ENCODE assay signal across 8 cellular contexts in the genomic region with DNA sequence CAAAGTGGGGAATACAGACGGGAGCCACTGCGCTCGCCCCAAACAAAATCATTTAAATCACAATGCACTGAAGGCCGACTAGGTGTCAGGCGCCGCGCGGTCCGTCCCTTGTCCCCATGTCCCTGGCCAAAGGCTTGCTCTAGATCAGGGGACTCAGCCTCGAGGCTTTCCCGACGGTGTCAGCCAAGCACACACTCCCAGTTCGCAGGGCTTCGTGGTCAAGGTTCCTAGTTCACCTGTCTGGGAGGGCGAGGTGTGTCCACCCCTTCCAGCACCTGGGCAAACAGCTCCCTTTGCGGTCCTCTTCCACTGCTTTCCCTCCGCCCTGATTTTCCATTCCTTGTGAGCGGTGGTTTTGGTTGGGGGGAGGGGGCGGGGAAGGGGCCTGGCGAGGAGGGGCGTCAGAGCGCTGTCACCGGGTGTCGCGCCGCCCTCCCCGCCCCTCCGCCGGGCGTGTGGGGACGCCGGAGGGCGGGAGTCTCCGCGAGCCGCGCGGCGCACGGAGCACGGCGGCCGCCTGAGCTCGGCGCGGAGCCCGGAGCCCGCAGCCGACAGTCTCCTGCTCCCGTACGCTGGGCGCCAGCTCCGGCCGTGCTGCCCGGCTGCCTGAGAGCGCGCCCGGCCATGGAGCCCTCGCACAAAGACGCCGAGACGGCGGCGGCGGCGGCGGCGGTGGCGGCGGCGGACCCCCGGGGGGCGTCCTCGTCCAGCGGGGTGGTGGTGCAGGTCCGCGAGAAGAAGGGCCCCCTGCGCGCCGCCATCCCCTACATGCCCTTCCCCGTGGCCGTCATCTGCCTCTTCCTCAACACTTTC. TPM values are rescaled to one million over a fixed set of nuclear protein-coding genes. Genes with fewer than 3 reads are reported as not detected.
A peak's percentile ranks its signal among the peaks of the same experiment; 100 is the strongest.
DNase-seq lines count a peak whose midpoint lies in the region; ATAC-seq and TF ChIP-seq lines count a peak whose summit lies in the region.

A gene with protein sequence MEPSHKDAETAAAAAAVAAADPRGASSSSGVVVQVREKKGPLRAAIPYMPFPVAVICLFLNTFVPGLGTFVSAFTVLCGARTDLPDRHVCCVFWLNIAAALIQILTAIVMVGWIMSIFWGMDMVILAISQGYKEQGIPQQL (plus strand): TSS at position 484 of the 813 bp plus-strand sequence. CDS start 141 bp downstream, at position 625.

- TF ChIP-seq CTCF in cardiac muscle cell (IDR thresholded peaks at IDR 0.05; ENCODE audit: low read depth, low read length) (no peak), parathyroid adenoma (IDR thresholded peaks at IDR 0.05) (no peak)

- DNase-seq in DMS79 treated with DMSO at 0.1 percent for 48 hours (lab: John Stamatoyannopoulos, UW), result peak; percentile 74
- DNase-seq in NCI-H1092 (lab: John Stamatoyannopoulos, UW), result peak; percentile 61
- peak; percentile 40 to 48 for DNase-seq in activated T-cell treated with anti-CD3 and anti-CD28 coated beads, Interleukin-2, amount 50 U/mL, for 48 hours
- DNase-seq in cardiac muscle cell (ENCODE audit: low read depth in 1 of 2, low spot score in 1 of 2), result peak; percentile 49 to 82

- H3K36me3 ChIP-seq in cardiac muscle cell (no peaks in the 10 kb centered on the region), parathyroid adenoma (ENCODE audit: control insufficient read depth, insufficient read depth, low read length) (no peaks in the 10 kb centered on the region)

- H3K4me1 ChIP-seq in cardiac muscle cell (ENCODE audit: low read depth) (no peaks in the 10 kb centered on the region), parathyroid adenoma (no peaks in the 10 kb centered on the region)

- H3K27me3 ChIP-seq in cardiac muscle cell (peaks cover 44% of the 10 kb centered on the region), parathyroid adenoma (ENCODE audit: control insufficient read depth, insufficient read depth, low read length) (no peaks in the 10 kb centered on the region)

- no peaks in the 10 kb centered on the region for H3K9me3 ChIP-seq in cardiac muscle cell (ENCODE audit: low read depth)
- no peaks in the 10 kb centered on the region for H3K9me3 ChIP-seq in parathyroid adenoma (ENCODE audit: control insufficient read depth, low read length)

- H3K4me3 ChIP-seq in cardiac muscle cell (peak within 1 kb of the TSS; percentile 39), parathyroid adenoma (ENCODE audit: low read depth, low read length) (peak within 1 kb of the TSS; percentile 55)

- peak within 1 kb of the TSS; percentile 66 for H2AFZ ChIP-seq in parathyroid adenoma

- no peak within 1 kb of the TSS for H3K9ac ChIP-seq in parathyroid adenoma

- no peak for ATAC-seq in GM18520 (IDR thresholded peaks at IDR 0.05; ENCODE audit: unreplicated experiment)
- ATAC-seq in GM21447 (IDR thresholded peaks at IDR 0.05; ENCODE audit: unreplicated experiment), result no peak
- no peak for ATAC-seq in GM19455 (IDR thresholded peaks at IDR 0.05; ENCODE audit: unreplicated experiment)

- H3K27ac ChIP-seq in cardiac muscle cell, result no peak within 1 kb of the TSS
- H3K27ac ChIP-seq in parathyroid adenoma, result no peak within 1 kb of the TSS

- peak within 1 kb of the TSS; percentile 81 for H3K4me2 ChIP-seq in parathyroid adenoma (ENCODE audit: low read length)

- H3K79me2 ChIP-seq in parathyroid adenoma, result no peaks in the 10 kb centered on the region

RNA-seq across cellular contexts. Expression of the gene that starts here (rescaled TPM):
- total RNA-seq in cardiac muscle cell, result 2.4 and 7.6 TPM in 2 replicates
- 0.71 and 4.8 TPM in 2 replicates for polyA plus RNA-seq in cardiac muscle cell
